In genomic region chr18:34611904-34612303, GRCh38 we compare ENCODE assay signal across 20 cellular contexts.
"Had no signal": no experiment of that assay in that cellular context is flagged by ENCODE, and none has a peak within 500 bp of the region (broad histone marks: within the 10 kb centered on the region; RNA-seq: fewer than 3 reads in every experiment).

No MANE protein-coding gene starts in this region.

- H3K4me1 ChIP-seq: parathyroid adenoma had no signal

- ATAC-seq: activated CD8-positive, alpha-beta memory T cell treated with anti-CD3 and anti-CD28 coated beads, Interleukin-2, amount 10 ng/mL, durations not matched to agents 7 days and 5 days; natural killer cell; stimulated activated naive CD8-positive, alpha-beta T cell treated with anti-CD3 and anti-CD28 coated beads, Interleukin-15, amount 100 ng/mL, for 72 hours had no signal

- H3K79me2 ChIP-seq: parathyroid adenoma had no signal

- H3K9me3 ChIP-seq: neutrophil had no signal

- H3K36me3 ChIP-seq: cardiac muscle cell, neutrophil had no signal

- H3K27ac ChIP-seq: cardiac muscle cell, coronary artery, neutrophil, parathyroid adenoma had no signal

- H3K27me3 ChIP-seq: cardiac muscle cell, neutrophil had no signal

- H3K4me3 ChIP-seq: cardiac muscle cell, coronary artery, lung had no signal

- H3K9ac ChIP-seq: parathyroid adenoma had no signal

- DNase-seq: activated B cell treated with CpG ODN at 0.5 μM for 24 hours; activated CD4-positive, alpha-beta memory T cell treated with anti-CD3 and anti-CD28 coated beads for 36 hours; activated CD4-positive, alpha-beta T cell treated with anti-CD3 and anti-CD28 coated beads for 4 hours; activated CD8-positive, alpha-beta memory T cell treated with anti-CD3 and anti-CD28 coated beads, Interleukin-2, amount 10 ng/mL, durations not matched to agents 7 days and 5 days; activated naive CD8-positive, alpha-beta T cell treated with anti-CD3 and anti-CD28 coated beads for 36 hours; amniotic stem cell; erythroblast; foreskin melanocyte; head of caudate nucleus; immature natural killer cell; natural killer cell; small intestine; stimulated activated CD4-positive, alpha-beta T cell treated with anti-CD3 and anti-CD28 coated beads, Interleukin-4, amount 100 ng/mL, for 1 hour; stimulated activated naive CD8-positive, alpha-beta T cell treated with anti-CD3 and anti-CD28 coated beads, Interleukin-15, amount 100 ng/mL, for 72 hours; T-cell had no signal

- H2AFZ ChIP-seq: parathyroid adenoma had no signal
